Comparison of ENCODE assay signal across 9 cellular contexts in genomic region chr9:137521405-137521985, GRCh38.
"Had no signal": no experiment of that assay in that cellular context is flagged by ENCODE, and none has a peak within 500 bp of the region (broad histone marks: within the 10 kb centered on the region; RNA-seq: fewer than 3 reads in every experiment).

No MANE protein-coding gene starts in this region.

- DNase-seq: activated CD4-positive, alpha-beta memory T cell treated with anti-CD3 and anti-CD28 coated beads for 36 hours; effector CD8-positive, alpha-beta T cell; gastrocnemius medialis; heart left ventricle; naive B cell; sigmoid colon; spleen; stimulated activated naive B cell treated with anti-CD40 and anti-IgM and Interleukin-4, amounts not matched to agents 10 μg/mL and 1 μg/mL and 100 μg/mL, for 72 hours had no signal

- H3K4me3 ChIP-seq: gastrocnemius medialis, heart left ventricle, sigmoid colon, spleen had no signal

- ATAC-seq: gastrocnemius medialis; heart left ventricle; stimulated activated naive B cell treated with anti-CD40 and anti-IgM and Interleukin-4, amounts not matched to agents 10 μg/mL and 1 μg/mL and 100 μg/mL, for 72 hours had no signal

- H3K27ac ChIP-seq: gastrocnemius medialis, heart left ventricle, parathyroid adenoma, sigmoid colon, spleen had no signal

- H3K27me3 ChIP-seq: gastrocnemius medialis, heart left ventricle, sigmoid colon, spleen had no signal

- H3K4me1 ChIP-seq: heart left ventricle, parathyroid adenoma, sigmoid colon had no signal

- H3K9me3 ChIP-seq: gastrocnemius medialis, heart left ventricle, sigmoid colon, spleen had no signal
